8 cellular contexts compared by ENCODE assay signal in the genomic region with DNA sequence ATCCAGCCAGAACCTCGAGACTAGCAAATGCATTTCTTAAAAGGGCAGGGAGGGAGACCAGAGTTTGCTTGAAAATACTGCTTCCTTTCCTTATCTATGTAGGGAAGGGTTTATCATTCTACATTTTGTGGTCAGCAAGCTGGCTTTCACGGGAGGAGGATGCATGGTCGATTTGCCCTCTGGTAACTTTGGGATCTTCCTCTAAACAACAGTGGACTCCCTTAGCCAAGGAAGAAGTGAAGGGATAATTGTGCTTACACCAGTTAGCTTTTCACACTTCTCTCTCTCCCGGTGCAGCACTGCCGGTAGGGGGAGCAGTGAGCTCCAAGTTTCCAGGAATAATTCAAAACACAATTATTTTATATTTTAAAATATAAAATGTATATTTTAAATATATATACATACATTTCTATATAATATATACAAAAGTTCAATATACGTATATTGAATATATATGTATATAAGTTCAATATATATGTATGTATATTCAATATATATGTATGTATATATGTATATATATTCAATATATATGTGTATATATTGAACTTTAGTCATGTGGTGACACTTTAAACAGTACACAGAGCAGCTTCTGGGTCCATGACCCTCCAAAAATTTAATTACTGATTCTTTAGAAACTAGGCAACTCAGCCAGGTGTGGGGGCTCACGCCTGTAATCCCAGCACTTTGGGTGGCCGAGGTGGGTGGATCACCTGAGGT. TPM values are rescaled to one million over a fixed set of nuclear protein-coding genes. Genes with fewer than 3 reads are reported as not detected.
DNase-seq lines count a peak whose midpoint lies in the region; TF ChIP-seq lines count a peak whose summit lies in the region.

No MANE protein-coding gene starts in this region.

- no peaks in the 10 kb centered on the region for H3K27me3 Mint-ChIP-seq in activated naive CD8-positive, alpha-beta T cell treated with anti-CD3 and anti-CD28 coated beads for 36 hours

- H3K36me3 Mint-ChIP-seq in activated naive CD8-positive, alpha-beta T cell treated with anti-CD3 and anti-CD28 coated beads for 36 hours = peaks cover 12% of the 10 kb centered on the region

- H2BK120ac ChIP-seq in neuronal stem cell (ENCODE audit: low read depth, low read length) = no peak overlapping the region

- H3K4me3 Mint-ChIP-seq in activated naive CD8-positive, alpha-beta T cell treated with anti-CD3 and anti-CD28 coated beads for 36 hours = peak overlapping the region; percentile 67

- H3K4me3 ChIP-seq in neuronal stem cell (ENCODE audit: low read length in 2 of 2) (no peak overlapping the region), tibial nerve (peak overlapping the region; percentile 42 to 58 (median 50))

- H3K79me1 ChIP-seq in neuronal stem cell (ENCODE audit: low read depth, low read length) = peaks cover 2% of the 10 kb centered on the region

- no peaks in the 10 kb centered on the region for H3K9me3 ChIP-seq in neuronal stem cell (replicated peaks in 1 of 2; ENCODE audit: control insufficient read depth in 2 of 2, insufficient read depth in 1 of 2, low read depth in 1 of 2, low read length in 2 of 2)
- no peaks in the 10 kb centered on the region for H3K9me3 ChIP-seq in tibial nerve

- H3K27me3 ChIP-seq in neuronal stem cell (ENCODE audit: control insufficient read depth in 3 of 3, insufficient read depth in 3 of 3, low read depth in 1 of 3, low read length in 3 of 3) (no peaks in the 10 kb centered on the region), tibial nerve (no peaks in the 10 kb centered on the region)

- TF ChIP-seq EP300 in tibial nerve (IDR thresholded peaks at IDR 0.05) = peak in 1 of 2 donors; percentile 39

- peak in 1 of 2 donors; percentile 37 for TF ChIP-seq POLR2A in tibial nerve (IDR thresholded peaks at IDR 0.05)

- H3K27ac ChIP-seq in neuronal stem cell (replicated peaks; ENCODE audit: low read length) (peak overlapping the region; percentile 64), tibial nerve (peak overlapping the region; percentile 85 to 92 (median 89))

- no peak overlapping the region for H2BK5ac ChIP-seq in neuronal stem cell (ENCODE audit: low read length)

- H3K36me3 ChIP-seq in neuronal stem cell (replicated peaks in 1 of 2; ENCODE audit: control insufficient read depth in 2 of 2, insufficient read depth in 2 of 2, low read length in 2 of 2) = peaks cover 13 to 36% of the 10 kb centered on the region in 2 donors
- H3K36me3 ChIP-seq in tibial nerve = peaks cover 0 to 20% (median 0%) of the 10 kb centered on the region in 3 donors

- peak overlapping the region; percentile 45 for H2AFZ ChIP-seq in neuronal stem cell (ENCODE audit: low read length)

- H4K91ac ChIP-seq in neuronal stem cell (ENCODE audit: low read depth, low read length, poor library complexity) = no peak overlapping the region

- no peak overlapping the region for H2BK15ac ChIP-seq in neuronal stem cell (ENCODE audit: low read length)

- no peak overlapping the region for H3K9ac ChIP-seq in neuronal stem cell (ENCODE audit: low read depth, low read length, poor library complexity)

- no peak overlapping the region for H4K8ac ChIP-seq in neuronal stem cell (ENCODE audit: low read depth, low read length)

- no CpG with 5 or more reads among the region's 8 CpGs for WGBS in neuronal stem cell (ENCODE audit: extremely low coverage in 2 of 2, insufficient read length in 2 of 2, insufficient replicate concordance in 1 of 2), 2 donors
- WGBS in tibial nerve, 2 donors = 29 to 32% methylated on average over 8 of the region's 8 CpGs

- H3K4me1 Mint-ChIP-seq in activated naive CD8-positive, alpha-beta T cell treated with anti-CD3 and anti-CD28 coated beads for 36 hours = peaks cover 20% of the 10 kb centered on the region

- no peak overlapping the region for H2AK5ac ChIP-seq in neuronal stem cell (ENCODE audit: low read depth, low read length)

- H2BK12ac ChIP-seq in neuronal stem cell (ENCODE audit: low read length) = no peak overlapping the region

- H3K27ac Mint-ChIP-seq in activated naive CD8-positive, alpha-beta T cell treated with anti-CD3 and anti-CD28 coated beads for 36 hours = no peak overlapping the region

- H3K18ac ChIP-seq in neuronal stem cell (ENCODE audit: low read length) = no peak overlapping the region

- H3K4me2 ChIP-seq in neuronal stem cell (ENCODE audit: insufficient read depth, low read length, poor library complexity, severe bottlenecking) = no peak overlapping the region

- no peak overlapping the region for H3K23ac ChIP-seq in neuronal stem cell (ENCODE audit: low read depth, low read length, poor library complexity)

- DNase-seq in SKM-1 treated with dmso at 0.1 percent for 144 hours (lab: John Stamatoyannopoulos, UW; ENCODE audit: unreplicated experiment) = peak; percentile 23
- DNase-seq in SKM-1 (lab: John Stamatoyannopoulos, UW; ENCODE audit: unreplicated experiment) = no peak
- peak; percentile 50 for DNase-seq in RPMI7951 (ENCODE audit: low read depth)
- peak; percentile 45 for DNase-seq in activated naive CD8-positive, alpha-beta T cell treated with anti-CD3 and anti-CD28 coated beads for 36 hours
- DNase-seq in globus pallidus (ENCODE audit: low spot score) = peak; percentile 78
- no peak for DNase-seq in neuronal stem cell (ENCODE audit: low spot score)
- peak; percentile 69 to 89 for DNase-seq in tibial nerve (ENCODE audit: low spot score in 2 of 2)
- DNase-seq in NCI-H1048 (lab: John Stamatoyannopoulos, UW) = no peak

- H3K4me1 ChIP-seq in neuronal stem cell (ENCODE audit: control insufficient read depth in 2 of 2, insufficient read depth in 1 of 2, low read depth in 1 of 2, low read length in 2 of 2) = peaks cover 17 to 24% of the 10 kb centered on the region in 2 donors
- peaks cover 0 to 62% (median 52%) of the 10 kb centered on the region in 4 donors for H3K4me1 ChIP-seq in tibial nerve

- H3K4ac ChIP-seq in neuronal stem cell (ENCODE audit: low read length) = no peak overlapping the region

- no peak overlapping the region for H3K14ac ChIP-seq in neuronal stem cell (ENCODE audit: low read length)

- no peaks in the 10 kb centered on the region for H3K9me3 Mint-ChIP-seq in activated naive CD8-positive, alpha-beta T cell treated with anti-CD3 and anti-CD28 coated beads for 36 hours

- peak; percentile 62 to 94 (median 83) for TF ChIP-seq CTCF in tibial nerve (IDR thresholded peaks at IDR 0.05)

RNA-seq across cellular contexts. Expression of a gene that starts 4.5 kb away (rescaled TPM):
- total RNA-seq in RPMI7951 (2014; rRNA removed; shearing (Covaris generic)) = 4.5 and 7.6 TPM in 2 replicates
- total RNA-seq in activated naive CD8-positive, alpha-beta T cell treated with anti-CD3 and anti-CD28 coated beads for 36 hours = 1 to 10 TPM; 7.8 to 8.8 TPM
- 3.8 TPM for polyA plus RNA-seq in neuronal stem cell (2013, experiment 1 of 2)
- polyA plus RNA-seq in neuronal stem cell (2013, experiment 2 of 2) = 4.0 TPM
- 100 to 1,000 TPM; 402 to 560 (median 525) TPM for total RNA-seq in tibial nerve

RNA-seq across cellular contexts. Expression of a gene that starts 14.5 kb away (rescaled TPM):
- total RNA-seq in RPMI7951 (2014; rRNA removed; shearing (Covaris generic)) = 31.0 and 32.2 TPM in 2 replicates
- total RNA-seq in activated naive CD8-positive, alpha-beta T cell treated with anti-CD3 and anti-CD28 coated beads for 36 hours = 10 to 100 TPM; 90.2 to 99.1 TPM
- polyA plus RNA-seq in neuronal stem cell (2013, experiment 1 of 2) = 51.4 TPM
- 50.5 TPM for polyA plus RNA-seq in neuronal stem cell (2013, experiment 2 of 2)
- 10 to 100 TPM; 17.4 to 26.9 (median 21.3) TPM for total RNA-seq in tibial nerve

RNA-seq across cellular contexts. Expression of a gene that starts 18.7 kb away (rescaled TPM):
- 12.9 and 20.3 TPM in 2 replicates for total RNA-seq in RPMI7951 (2014; rRNA removed; shearing (Covaris generic))
- total RNA-seq in activated naive CD8-positive, alpha-beta T cell treated with anti-CD3 and anti-CD28 coated beads for 36 hours = 10 to 100 TPM; 43.8 to 46.3 TPM
- polyA plus RNA-seq in neuronal stem cell (2013, experiment 1 of 2) = 26.3 TPM
- 26.4 TPM for polyA plus RNA-seq in neuronal stem cell (2013, experiment 2 of 2)
- total RNA-seq in tibial nerve = 10 to 100 TPM in 3 of 4 donors, 1 to 10 TPM in 1; 9.2 to 41.4 (median 17.5) TPM

RNA-seq across cellular contexts. Expression of a gene that starts 59.6 kb away (rescaled TPM):
- total RNA-seq in RPMI7951 (2014; rRNA removed; shearing (Covaris generic)) = 6.0 and 7.2 TPM in 2 replicates
- 1 to 10 TPM; 5.5 to 9.3 TPM for total RNA-seq in activated naive CD8-positive, alpha-beta T cell treated with anti-CD3 and anti-CD28 coated beads for 36 hours
- 17.8 TPM for polyA plus RNA-seq in neuronal stem cell (2013, experiment 1 of 2)
- polyA plus RNA-seq in neuronal stem cell (2013, experiment 2 of 2) = 16.3 TPM
- total RNA-seq in tibial nerve = 10 to 100 TPM; 12.0 to 38.8 (median 20.8) TPM

Comparison
In these comparisons a context has a peak if more than half of its experiments do, and no peak if none do; other contexts are left out.
1. DNase-seq: peak in SKM-1 treated with dmso at 0.1 percent for 144 hours (single experiment), RPMI7951 (single experiment), activated naive CD8-positive, alpha-beta T cell treated with anti-CD3 and anti-CD28 coated beads for 36 hours (single experiment), globus pallidus (single experiment) and tibial nerve (2 of 2); none in SKM-1 (single experiment), neuronal stem cell (single experiment) and NCI-H1048 (single experiment).
2. H3K4me3 ChIP-seq: peak in tibial nerve (4 of 4); none in neuronal stem cell (0 of 2).
3. RNA of a gene that starts 4.5 kb away (total RNA-seq): 402 to 560 TPM in tibial nerve; 7.8 to 8.8 TPM in activated naive CD8-positive, alpha-beta T cell treated with anti-CD3 and anti-CD28 coated beads for 36 hours and 4.5 to 7.6 TPM in RPMI7951; every median in the first group is over 10 times any median in the second.